In the genomic region with DNA sequence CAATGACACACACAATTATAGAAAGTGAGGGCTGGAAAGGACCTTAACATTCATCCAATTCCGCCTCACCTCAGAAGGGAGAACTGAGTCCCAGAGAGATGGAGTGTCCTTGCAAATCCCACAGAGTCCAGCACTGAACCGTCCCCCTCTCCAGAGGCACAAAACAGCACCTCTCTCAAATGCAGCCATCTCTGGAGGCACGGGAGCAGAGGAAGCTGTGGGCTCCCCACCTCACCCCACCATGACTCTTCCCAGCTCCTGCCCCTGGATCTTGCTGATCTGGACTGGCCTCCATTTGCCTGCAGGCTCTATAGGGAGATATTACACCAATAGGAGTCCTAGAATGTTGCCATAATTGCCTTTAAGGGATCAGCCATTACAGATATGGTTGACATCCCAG, we compare ENCODE assay signal across 14 cellular contexts. TPM values are rescaled to one million over a fixed set of nuclear protein-coding genes. Genes with fewer than 3 reads are reported as not detected.
"Had no signal": no experiment of that assay in that cellular context is flagged by ENCODE, and none has a peak within 500 bp of the region (broad histone marks: within the 10 kb centered on the region; RNA-seq: fewer than 3 reads in every experiment).

No MANE protein-coding gene starts in this region.

- H3K9me3 ChIP-seq: MG63, SJSA1 had no signal

- H3K4me3 ChIP-seq: MG63, SJSA1, SK-N-MC had no signal

- H3K27ac ChIP-seq: SJSA1, SK-N-MC had no signal

- H3K36me3 ChIP-seq: MG63, SJSA1 had no signal

- DNase-seq: IMR-90, Karpas-422, KG1, MG63, NCI-H1105 treated with DMSO at 0.1 percent for 48 hours, NCI-H1930, NCI-H2107, NCI-H2227 treated with DMSO at 0.1 percent for 48 hours, Right ventricle myocardium superior, RPMI8226, SIG-M5 had no signal

RNA-seq across cellular contexts. Expression of a gene that starts 1.4 kb away (rescaled TPM):
- total RNA-seq: HepG2, IMR-90, Right ventricle myocardium superior, SJSA1 had no signal
